ENCODE assay signal across 2 cellular contexts in the genomic region with DNA sequence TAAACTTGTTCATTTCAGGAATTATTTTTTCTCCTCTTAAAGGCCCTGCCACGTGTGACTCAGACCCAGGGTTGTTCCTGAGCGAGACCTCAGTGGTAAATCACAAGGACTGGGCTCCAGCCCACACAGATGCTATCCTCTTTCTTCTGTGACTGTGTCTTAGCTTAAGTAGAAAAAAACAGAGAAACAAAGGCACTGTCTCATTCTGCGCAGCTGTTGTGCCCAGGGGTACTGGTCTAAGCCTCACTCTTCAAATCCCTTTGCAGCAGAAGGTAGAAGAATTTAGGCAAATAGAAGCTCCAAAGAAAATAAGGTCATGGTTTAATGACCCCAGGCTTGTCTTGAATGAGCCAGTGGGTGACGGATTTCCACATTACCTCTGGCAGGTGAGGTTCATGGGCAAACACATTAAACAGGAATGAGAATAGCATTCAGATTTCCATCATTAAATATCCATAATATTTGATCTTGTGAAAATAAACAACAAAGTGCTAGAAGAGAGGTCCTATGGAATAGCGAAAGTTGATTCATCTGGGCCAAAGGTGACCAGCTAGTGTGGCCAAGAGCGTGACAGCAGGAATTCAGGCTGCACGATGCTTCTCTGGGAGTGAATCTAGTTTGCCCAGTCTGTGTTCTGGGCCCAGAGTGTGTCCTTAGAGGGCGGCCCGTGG.
TF ChIP-seq lines count a peak whose summit lies in the region.

No MANE protein-coding gene starts in this region.

TF ChIP-seq in H1, 55 proteins besides CTCF, POLR2A, EP300 and RAD21:
- TF ChIP-seq MAX (IDR thresholded peaks at IDR 0.05) = no peak
- no peak for TF ChIP-seq TCF12 (IDR thresholded peaks at IDR 0.05; ENCODE audit: low read depth, low read length)
- no peak for TF ChIP-seq BRCA1 (IDR thresholded peaks at IDR 0.05; ENCODE audit: low read depth, low read length)
- TF ChIP-seq CBX8 (IDR thresholded peaks at IDR 0.05; ENCODE audit: borderline replicate concordance, low read depth, low read length) = no peak
- no peak for TF ChIP-seq SRF (IDR thresholded peaks at IDR 0.05; ENCODE audit: low read depth, low read length)
- TF ChIP-seq GABPA (IDR thresholded peaks at IDR 0.05; ENCODE audit: borderline replicate concordance, insufficient read depth, low read length) = no peak
- TF ChIP-seq, protein P1, sequence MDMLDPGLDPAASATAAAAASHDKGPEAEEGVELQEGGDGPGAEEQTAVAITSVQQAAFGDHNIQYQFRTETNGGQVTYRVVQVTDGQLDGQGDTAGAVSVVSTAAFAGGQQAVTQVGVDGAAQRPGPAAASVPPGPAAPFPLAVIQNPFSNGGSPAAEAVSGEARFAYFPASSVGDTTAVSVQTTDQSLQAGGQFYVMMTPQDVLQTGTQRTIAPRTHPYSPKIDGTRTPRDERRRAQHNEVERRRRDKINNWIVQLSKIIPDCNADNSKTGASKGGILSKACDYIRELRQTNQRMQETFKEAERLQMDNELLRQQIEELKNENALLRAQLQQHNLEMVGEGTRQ (IDR thresholded peaks at IDR 0.05; ENCODE audit: low read length) = no peak
- TF ChIP-seq SAP30 (IDR thresholded peaks at IDR 0.05; ENCODE audit: insufficient read depth, insufficient replicate concordance, low read length) = no peak
- TF ChIP-seq TBP (IDR thresholded peaks at IDR 0.05; ENCODE audit: low read depth, low read length) = no peak
- TF ChIP-seq NANOG (IDR thresholded peaks at IDR 0.05; ENCODE audit: insufficient read depth, low read depth, low read length, poor library complexity, severe bottlenecking) = no peak
- no peak for TF ChIP-seq RFX5 (IDR thresholded peaks at IDR 0.05; ENCODE audit: borderline replicate concordance, low read depth, low read length)
- no peak for TF ChIP-seq ATF3 (IDR thresholded peaks at IDR 0.05; ENCODE audit: insufficient read depth, low read depth, low read length)
- no peak for TF ChIP-seq EZH2 (IDR thresholded peaks at IDR 0.05; ENCODE audit: low read depth, low read length, severe bottlenecking)

TF ChIP-seq in liver, 16 proteins besides CTCF, POLR2A, EP300 and RAD21 (continued from another document):
- peak; percentile 50 to 76 for TF ChIP-seq HNF4A (conservative IDR thresholded peaks at IDR 0.05)
- no peak for TF ChIP-seq HNF4G (IDR thresholded peaks at IDR 0.05)
- TF ChIP-seq GABPA (IDR thresholded peaks at IDR 0.05 in 1 of 2, conservative IDR thresholded peaks at IDR 0.05 in 1 of 2) = no peak
- TF ChIP-seq ATF3 (IDR thresholded peaks at IDR 0.05) = no peak
- TF ChIP-seq EGR1 (IDR thresholded peaks at IDR 0.05; ENCODE audit: low read depth in 2 of 2) = peak in 1 of 2 donors; percentile 15
- TF ChIP-seq JUND (IDR thresholded peaks at IDR 0.05) = peak in 1 of 2 donors; percentile 76
- TF ChIP-seq TAF1 (conservative IDR thresholded peaks at IDR 0.05) = no peak
- peak; percentile 90 to 96 for TF ChIP-seq RXRA (IDR thresholded peaks at IDR 0.05)
- TF ChIP-seq ZBTB33 (IDR thresholded peaks at IDR 0.05) = peak; percentile 63
- peak; percentile 78 for TF ChIP-seq SP1 (IDR thresholded peaks at IDR 0.05)
- peak; percentile 71 for TF ChIP-seq MAX (IDR thresholded peaks at IDR 0.05)
- TF ChIP-seq, protein P2, sequence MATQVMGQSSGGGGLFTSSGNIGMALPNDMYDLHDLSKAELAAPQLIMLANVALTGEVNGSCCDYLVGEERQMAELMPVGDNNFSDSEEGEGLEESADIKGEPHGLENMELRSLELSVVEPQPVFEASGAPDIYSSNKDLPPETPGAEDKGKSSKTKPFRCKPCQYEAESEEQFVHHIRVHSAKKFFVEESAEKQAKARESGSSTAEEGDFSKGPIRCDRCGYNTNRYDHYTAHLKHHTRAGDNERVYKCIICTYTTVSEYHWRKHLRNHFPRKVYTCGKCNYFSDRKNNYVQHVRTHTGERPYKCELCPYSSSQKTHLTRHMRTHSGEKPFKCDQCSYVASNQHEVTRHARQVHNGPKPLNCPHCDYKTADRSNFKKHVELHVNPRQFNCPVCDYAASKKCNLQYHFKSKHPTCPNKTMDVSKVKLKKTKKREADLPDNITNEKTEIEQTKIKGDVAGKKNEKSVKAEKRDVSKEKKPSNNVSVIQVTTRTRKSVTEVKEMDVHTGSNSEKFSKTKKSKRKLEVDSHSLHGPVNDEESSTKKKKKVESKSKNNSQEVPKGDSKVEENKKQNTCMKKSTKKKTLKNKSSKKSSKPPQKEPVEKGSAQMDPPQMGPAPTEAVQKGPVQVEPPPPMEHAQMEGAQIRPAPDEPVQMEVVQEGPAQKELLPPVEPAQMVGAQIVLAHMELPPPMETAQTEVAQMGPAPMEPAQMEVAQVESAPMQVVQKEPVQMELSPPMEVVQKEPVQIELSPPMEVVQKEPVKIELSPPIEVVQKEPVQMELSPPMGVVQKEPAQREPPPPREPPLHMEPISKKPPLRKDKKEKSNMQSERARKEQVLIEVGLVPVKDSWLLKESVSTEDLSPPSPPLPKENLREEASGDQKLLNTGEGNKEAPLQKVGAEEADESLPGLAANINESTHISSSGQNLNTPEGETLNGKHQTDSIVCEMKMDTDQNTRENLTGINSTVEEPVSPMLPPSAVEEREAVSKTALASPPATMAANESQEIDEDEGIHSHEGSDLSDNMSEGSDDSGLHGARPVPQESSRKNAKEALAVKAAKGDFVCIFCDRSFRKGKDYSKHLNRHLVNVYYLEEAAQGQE (IDR thresholded peaks at IDR 0.05) = no peak
- TF ChIP-seq FOXA1 (IDR thresholded peaks at IDR 0.05) = no peak
TF ChIP-seq in liver: peak in this region for 8.
